ENCODE assay signal across 1 cellular context in the genomic region with DNA sequence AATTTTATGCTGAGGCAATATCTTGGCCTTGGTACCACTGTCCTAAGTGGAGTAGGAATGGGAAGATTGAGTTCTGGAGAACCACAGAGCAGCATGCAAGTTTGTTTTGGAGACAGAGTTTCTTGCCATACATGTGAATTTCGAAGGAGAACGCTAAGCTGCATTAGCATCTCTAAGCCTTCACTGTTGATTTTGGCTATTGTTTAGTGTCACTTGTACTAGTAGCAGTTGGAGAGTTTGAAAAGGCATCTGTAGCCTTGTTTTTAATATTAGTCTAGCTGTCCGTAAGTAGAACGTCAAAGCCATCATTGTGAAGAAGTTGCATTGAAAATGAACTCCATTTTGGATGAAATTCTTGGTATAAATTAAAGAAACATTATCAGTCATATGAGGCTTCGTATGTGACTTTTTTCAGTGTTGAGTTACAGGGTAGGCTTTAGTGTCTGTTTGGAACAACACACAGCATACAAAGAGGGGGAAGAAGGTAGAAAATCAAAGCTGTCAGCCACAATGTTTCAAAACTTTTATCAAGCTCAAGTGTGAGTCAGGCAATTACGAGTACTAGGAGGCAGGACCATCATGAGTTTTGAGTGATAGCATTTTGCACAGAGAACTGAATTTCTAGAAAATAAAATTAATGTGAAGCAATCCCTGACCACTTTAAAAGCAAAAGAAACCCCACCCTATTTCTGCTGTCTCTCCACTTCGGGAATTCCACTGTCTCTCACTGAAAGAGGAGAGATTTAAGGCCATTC.
TF ChIP-seq lines count a peak whose summit lies in the region.

No MANE protein-coding gene starts in this region.

TF ChIP-seq in GM23338, 12 proteins besides CTCF, POLR2A, EP300 and RAD21 (continued from another document):
- TF ChIP-seq, protein P1, sequence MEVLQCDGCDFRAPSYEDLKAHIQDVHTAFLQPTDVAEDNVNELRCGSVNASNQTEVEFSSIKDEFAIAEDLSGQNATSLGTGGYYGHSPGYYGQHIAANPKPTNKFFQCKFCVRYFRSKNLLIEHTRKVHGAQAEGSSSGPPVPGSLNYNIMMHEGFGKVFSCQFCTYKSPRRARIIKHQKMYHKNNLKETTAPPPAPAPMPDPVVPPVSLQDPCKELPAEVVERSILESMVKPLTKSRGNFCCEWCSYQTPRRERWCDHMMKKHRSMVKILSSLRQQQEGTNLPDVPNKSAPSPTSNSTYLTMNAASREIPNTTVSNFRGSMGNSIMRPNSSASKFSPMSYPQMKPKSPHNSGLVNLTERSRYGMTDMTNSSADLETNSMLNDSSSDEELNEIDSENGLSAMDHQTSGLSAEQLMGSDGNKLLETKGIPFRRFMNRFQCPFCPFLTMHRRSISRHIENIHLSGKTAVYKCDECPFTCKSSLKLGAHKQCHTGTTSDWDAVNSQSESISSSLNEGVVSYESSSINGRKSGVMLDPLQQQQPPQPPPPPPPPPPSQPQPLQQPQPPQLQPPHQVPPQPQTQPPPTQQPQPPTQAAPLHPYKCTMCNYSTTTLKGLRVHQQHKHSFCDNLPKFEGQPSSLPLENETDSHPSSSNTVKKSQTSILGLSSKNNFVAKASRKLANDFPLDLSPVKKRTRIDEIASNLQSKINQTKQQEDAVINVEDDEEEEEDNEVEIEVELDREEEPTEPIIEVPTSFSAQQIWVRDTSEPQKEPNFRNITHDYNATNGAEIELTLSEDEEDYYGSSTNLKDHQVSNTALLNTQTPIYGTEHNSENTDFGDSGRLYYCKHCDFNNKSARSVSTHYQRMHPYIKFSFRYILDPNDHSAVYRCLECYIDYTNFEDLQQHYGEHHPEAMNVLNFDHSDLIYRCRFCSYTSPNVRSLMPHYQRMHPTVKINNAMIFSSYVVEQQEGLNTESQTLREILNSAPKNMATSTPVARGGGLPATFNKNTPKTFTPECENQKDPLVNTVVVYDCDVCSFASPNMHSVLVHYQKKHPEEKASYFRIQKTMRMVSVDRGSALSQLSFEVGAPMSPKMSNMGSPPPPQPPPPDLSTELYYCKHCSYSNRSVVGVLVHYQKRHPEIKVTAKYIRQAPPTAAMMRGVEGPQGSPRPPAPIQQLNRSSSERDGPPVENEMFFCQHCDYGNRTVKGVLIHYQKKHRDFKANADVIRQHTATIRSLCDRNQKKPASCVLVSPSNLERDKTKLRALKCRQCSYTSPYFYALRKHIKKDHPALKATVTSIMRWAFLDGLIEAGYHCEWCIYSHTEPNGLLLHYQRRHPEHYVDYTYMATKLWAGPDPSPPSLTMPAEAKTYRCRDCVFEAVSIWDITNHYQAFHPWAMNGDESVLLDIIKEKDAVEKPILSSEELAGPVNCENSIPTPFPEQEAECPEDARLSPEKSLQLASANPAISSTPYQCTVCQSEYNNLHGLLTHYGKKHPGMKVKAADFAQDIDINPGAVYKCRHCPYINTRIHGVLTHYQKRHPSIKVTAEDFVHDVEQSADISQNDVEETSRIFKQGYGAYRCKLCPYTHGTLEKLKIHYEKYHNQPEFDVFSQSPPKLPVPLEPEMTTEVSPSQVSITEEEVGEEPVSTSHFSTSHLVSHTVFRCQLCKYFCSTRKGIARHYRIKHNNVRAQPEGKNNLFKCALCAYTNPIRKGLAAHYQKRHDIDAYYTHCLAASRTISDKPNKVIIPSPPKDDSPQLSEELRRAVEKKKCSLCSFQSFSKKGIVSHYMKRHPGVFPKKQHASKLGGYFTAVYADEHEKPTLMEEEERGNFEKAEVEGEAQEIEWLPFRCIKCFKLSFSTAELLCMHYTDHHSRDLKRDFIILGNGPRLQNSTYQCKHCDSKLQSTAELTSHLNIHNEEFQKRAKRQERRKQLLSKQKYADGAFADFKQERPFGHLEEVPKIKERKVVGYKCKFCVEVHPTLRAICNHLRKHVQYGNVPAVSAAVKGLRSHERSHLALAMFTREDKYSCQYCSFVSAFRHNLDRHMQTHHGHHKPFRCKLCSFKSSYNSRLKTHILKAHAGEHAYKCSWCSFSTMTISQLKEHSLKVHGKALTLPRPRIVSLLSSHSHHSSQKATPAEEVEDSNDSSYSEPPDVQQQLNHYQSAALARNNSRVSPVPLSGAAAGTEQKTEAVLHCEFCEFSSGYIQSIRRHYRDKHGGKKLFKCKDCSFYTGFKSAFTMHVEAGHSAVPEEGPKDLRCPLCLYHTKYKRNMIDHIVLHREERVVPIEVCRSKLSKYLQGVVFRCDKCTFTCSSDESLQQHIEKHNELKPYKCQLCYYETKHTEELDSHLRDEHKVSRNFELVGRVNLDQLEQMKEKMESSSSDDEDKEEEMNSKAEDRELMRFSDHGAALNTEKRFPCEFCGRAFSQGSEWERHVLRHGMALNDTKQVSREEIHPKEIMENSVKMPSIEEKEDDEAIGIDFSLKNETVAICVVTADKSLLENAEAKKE (CRISPR knock-in tag; IDR thresholded peaks at IDR 0.05), result no peak
- TF ChIP-seq JUNB (IDR thresholded peaks at IDR 0.05; ENCODE audit: unreplicated experiment) (no peak), CREB1 (CRISPR knock-in tag; IDR thresholded peaks at IDR 0.05; ENCODE audit: low read depth) (no peak), NANOG (IDR thresholded peaks at IDR 0.05; ENCODE audit: borderline replicate concordance) (no peak), EZH2 (IDR thresholded peaks at IDR 0.05; ENCODE audit: low read depth, unreplicated experiment) (no peak), STAT1 (IDR thresholded peaks at IDR 0.05; ENCODE audit: unreplicated experiment) (no peak), EZH2phosphoT487 (IDR thresholded peaks at IDR 0.05; ENCODE audit: unreplicated experiment) (no peak)
- TF ChIP-seq, protein P2, sequence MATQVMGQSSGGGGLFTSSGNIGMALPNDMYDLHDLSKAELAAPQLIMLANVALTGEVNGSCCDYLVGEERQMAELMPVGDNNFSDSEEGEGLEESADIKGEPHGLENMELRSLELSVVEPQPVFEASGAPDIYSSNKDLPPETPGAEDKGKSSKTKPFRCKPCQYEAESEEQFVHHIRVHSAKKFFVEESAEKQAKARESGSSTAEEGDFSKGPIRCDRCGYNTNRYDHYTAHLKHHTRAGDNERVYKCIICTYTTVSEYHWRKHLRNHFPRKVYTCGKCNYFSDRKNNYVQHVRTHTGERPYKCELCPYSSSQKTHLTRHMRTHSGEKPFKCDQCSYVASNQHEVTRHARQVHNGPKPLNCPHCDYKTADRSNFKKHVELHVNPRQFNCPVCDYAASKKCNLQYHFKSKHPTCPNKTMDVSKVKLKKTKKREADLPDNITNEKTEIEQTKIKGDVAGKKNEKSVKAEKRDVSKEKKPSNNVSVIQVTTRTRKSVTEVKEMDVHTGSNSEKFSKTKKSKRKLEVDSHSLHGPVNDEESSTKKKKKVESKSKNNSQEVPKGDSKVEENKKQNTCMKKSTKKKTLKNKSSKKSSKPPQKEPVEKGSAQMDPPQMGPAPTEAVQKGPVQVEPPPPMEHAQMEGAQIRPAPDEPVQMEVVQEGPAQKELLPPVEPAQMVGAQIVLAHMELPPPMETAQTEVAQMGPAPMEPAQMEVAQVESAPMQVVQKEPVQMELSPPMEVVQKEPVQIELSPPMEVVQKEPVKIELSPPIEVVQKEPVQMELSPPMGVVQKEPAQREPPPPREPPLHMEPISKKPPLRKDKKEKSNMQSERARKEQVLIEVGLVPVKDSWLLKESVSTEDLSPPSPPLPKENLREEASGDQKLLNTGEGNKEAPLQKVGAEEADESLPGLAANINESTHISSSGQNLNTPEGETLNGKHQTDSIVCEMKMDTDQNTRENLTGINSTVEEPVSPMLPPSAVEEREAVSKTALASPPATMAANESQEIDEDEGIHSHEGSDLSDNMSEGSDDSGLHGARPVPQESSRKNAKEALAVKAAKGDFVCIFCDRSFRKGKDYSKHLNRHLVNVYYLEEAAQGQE (IDR thresholded peaks at IDR 0.05; ENCODE audit: unreplicated experiment), result no peak
- TF ChIP-seq, protein P3, sequence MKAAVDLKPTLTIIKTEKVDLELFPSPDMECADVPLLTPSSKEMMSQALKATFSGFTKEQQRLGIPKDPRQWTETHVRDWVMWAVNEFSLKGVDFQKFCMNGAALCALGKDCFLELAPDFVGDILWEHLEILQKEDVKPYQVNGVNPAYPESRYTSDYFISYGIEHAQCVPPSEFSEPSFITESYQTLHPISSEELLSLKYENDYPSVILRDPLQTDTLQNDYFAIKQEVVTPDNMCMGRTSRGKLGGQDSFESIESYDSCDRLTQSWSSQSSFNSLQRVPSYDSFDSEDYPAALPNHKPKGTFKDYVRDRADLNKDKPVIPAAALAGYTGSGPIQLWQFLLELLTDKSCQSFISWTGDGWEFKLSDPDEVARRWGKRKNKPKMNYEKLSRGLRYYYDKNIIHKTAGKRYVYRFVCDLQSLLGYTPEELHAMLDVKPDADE (IDR thresholded peaks at IDR 0.05), result no peak
